ENCODE assay signal across 9 cellular contexts in genomic region chr5:94524841-94525697, GRCh38.
DNase-seq lines count a peak whose midpoint lies in the region; ATAC-seq, FAIRE-seq and TF ChIP-seq lines count a peak whose summit lies in the region.
"Had no signal": no experiment of that assay in that cellular context is flagged by ENCODE, and none has a peak within 500 bp of the region (broad histone marks: within the 10 kb centered on the region; RNA-seq: fewer than 3 reads in every experiment).

No MANE protein-coding gene starts in this region.

- WGBS in esophagus muscularis mucosa = 83% methylated on average over 4 of the region's 4 CpGs

- no peak overlapping the region for H3K9ac ChIP-seq in Karpas-422 (ENCODE audit: low read length)

- peak; percentile 38 for DNase-seq in EL
- peak; percentile 75 for DNase-seq in Karpas-422
- peak; percentile 59 for DNase-seq in SKM-1 treated with dmso at 0.1 percent for 144 hours (lab: John Stamatoyannopoulos, UW; ENCODE audit: unreplicated experiment)
- no peak for DNase-seq in esophagus muscularis mucosa (ENCODE audit: extremely low spot score)
- no peak for DNase-seq in ureter (ENCODE audit: low spot score)
- DNase-seq: left cardiac atrium had no signal

- H3K9me2 ChIP-seq in Karpas-422 (replicated peaks; ENCODE audit: insufficient read depth, low read length) = no peaks in the 10 kb centered on the region

- H3K9me3 ChIP-seq in Karpas-422 (ENCODE audit: low read length) (no peaks in the 10 kb centered on the region), esophagus muscularis mucosa (no peaks in the 10 kb centered on the region), neutrophil (no peaks in the 10 kb centered on the region)

- H3K27ac ChIP-seq in Karpas-422 (ENCODE audit: low read length) (no peak overlapping the region), esophagus muscularis mucosa (replicated peaks in 1 of 4) (no peak overlapping the region), neutrophil (no peak overlapping the region)

- FAIRE-seq in A204.1 (lab: Jason Lieb, UNC) = peak; percentile 89

- no peak overlapping the region for H2AFZ ChIP-seq in Karpas-422 (ENCODE audit: low read length)

- intact Hi-C loops in esophagus muscularis mucosa (cut with DNase I) = loop anchor here (10.0 kb wide), 1 partner anchor 210 kb away; no protein-coding TSS in a partner anchor

- no peaks in the 10 kb centered on the region for H3K79me2 ChIP-seq in Karpas-422 (ENCODE audit: low read length)

- H3K27me3 ChIP-seq in Karpas-422 (ENCODE audit: low read length) (no peaks in the 10 kb centered on the region), esophagus muscularis mucosa (no peaks in the 10 kb centered on the region), neutrophil (no peaks in the 10 kb centered on the region)

- peak; percentile 27 to 49 (median 28) for TF ChIP-seq CTCF in esophagus muscularis mucosa (IDR thresholded peaks at IDR 0.05)
- peak; percentile 69 for TF ChIP-seq CTCF in neutrophil (IDR thresholded peaks at IDR 0.05)

- H4K20me1 ChIP-seq in Karpas-422 (ENCODE audit: insufficient read depth, low read depth, low read length) = no peaks in the 10 kb centered on the region

- H3K36me3 ChIP-seq in Karpas-422 (ENCODE audit: insufficient read depth, low read length) (no peaks in the 10 kb centered on the region), esophagus muscularis mucosa (no peaks in the 10 kb centered on the region), neutrophil (no peaks in the 10 kb centered on the region)

- ATAC-seq in GM21786 (IDR thresholded peaks at IDR 0.05; ENCODE audit: unreplicated experiment) = peak; percentile 90

- H3K4me2 ChIP-seq in Karpas-422 (ENCODE audit: low read depth, low read length, poor library complexity, severe bottlenecking) = no peak overlapping the region

- H3K4me1 ChIP-seq in Karpas-422 (ENCODE audit: low read length) (no peaks in the 10 kb centered on the region), esophagus muscularis mucosa (no peaks in the 10 kb centered on the region), neutrophil (ENCODE audit: control insufficient read depth in 1 of 2, insufficient read depth in 1 of 2, low read depth in 1 of 2, low read length in 1 of 2) (no peaks in the 10 kb centered on the region)

- TF ChIP-seq POLR2A in esophagus muscularis mucosa (IDR thresholded peaks at IDR 0.05; ENCODE audit: low read depth) = no peak

- no peak for TF ChIP-seq EP300 in esophagus muscularis mucosa (IDR thresholded peaks at IDR 0.05)

- no peak overlapping the region for H3K4me3 ChIP-seq in Karpas-422 (ENCODE audit: low read length)
- no peak overlapping the region for H3K4me3 ChIP-seq in esophagus muscularis mucosa
- no peak overlapping the region for H3K4me3 ChIP-seq in neutrophil (ENCODE audit: low read depth in 1 of 2, low read length in 1 of 2)

Comparison
In these comparisons a context has a peak if more than half of its experiments do, and no peak if none do; other contexts are left out.
1. DNase-seq: peak in EL (single experiment), Karpas-422 (single experiment) and SKM-1 treated with dmso at 0.1 percent for 144 hours (single experiment); none in esophagus muscularis mucosa (single experiment) and ureter (single experiment).